10 cellular contexts compared by ENCODE assay signal in genomic region chr9:127963359-127964064, GRCh38. TPM values are rescaled to one million over a fixed set of nuclear protein-coding genes. Genes with fewer than 3 reads are reported as not detected.
DNase-seq lines count a peak whose midpoint lies in the region; ATAC-seq and TF ChIP-seq lines count a peak whose summit lies in the region.
"Had no signal": no experiment of that assay in that cellular context is flagged by ENCODE, and none has a peak within 500 bp of the region (broad histone marks: within the 10 kb centered on the region; RNA-seq: fewer than 3 reads in every experiment).

No MANE protein-coding gene starts in this region.

- H3K9me3 ChIP-seq in thymus (ENCODE audit: control insufficient read depth), result no peaks in the 10 kb centered on the region

- H3K36me3 Mint-ChIP-seq in activated T-cell treated with anti-CD3 and anti-CD28 coated beads, Interleukin-2, amount 50 U/mL, for 4 hours (ENCODE audit: insufficient read depth), result peaks cover 10% of the 10 kb centered on the region
- peaks cover 10% of the 10 kb centered on the region for H3K36me3 Mint-ChIP-seq in activated naive CD4-positive, alpha-beta T cell treated with anti-CD3 and anti-CD28 coated beads, Interleukin-2, amount 50 U/mL, for 24 hours
- H3K36me3 Mint-ChIP-seq in memory B cell, result peaks cover 20% of the 10 kb centered on the region

- H3K4me1 ChIP-seq in thymus (ENCODE audit: control insufficient read depth, insufficient read depth, low read length), result peaks cover 45% of the 10 kb centered on the region

- H3K4me3 Mint-ChIP-seq in activated T-cell treated with anti-CD3 and anti-CD28 coated beads, Interleukin-2, amount 50 U/mL, for 4 hours, result peak overlapping the region; percentile 52
- peak overlapping the region; percentile 78 for H3K4me3 Mint-ChIP-seq in activated naive CD4-positive, alpha-beta T cell treated with anti-CD3 and anti-CD28 coated beads, Interleukin-2, amount 50 U/mL, for 24 hours
- peak overlapping the region; percentile 53 for H3K4me3 Mint-ChIP-seq in memory B cell

- H3K27ac Mint-ChIP-seq in activated naive CD4-positive, alpha-beta T cell treated with anti-CD3 and anti-CD28 coated beads, Interleukin-2, amount 50 U/mL, for 24 hours, result peak overlapping the region; percentile 99
- H3K27ac Mint-ChIP-seq in memory B cell, result peak overlapping the region; percentile 88

- TF ChIP-seq CTCF in foreskin fibroblast (IDR thresholded peaks at IDR 0.05; ENCODE audit: low read depth, low read length), result no peak

- no peak for DNase-seq in activated T-cell treated with anti-CD3 and anti-CD28 coated beads, Interleukin-2, amount 50 U/mL, for 4 hours
- no peak for DNase-seq in activated T-cell treated with anti-CD3 and anti-CD28 coated beads, Interleukin-2, amount 50 U/mL, for 48 hours
- no peak for DNase-seq in memory B cell (ENCODE audit: low spot score in 2 of 2)
- DNase-seq in foreskin fibroblast, result no peak
- no peak for DNase-seq in DMS53 (lab: John Stamatoyannopoulos, UW)
- no peak for DNase-seq in NCI-H2171 treated with DMSO at 0.1 percent for 48 hours (lab: John Stamatoyannopoulos, UW)
- DNase-seq: AML-193, NCI-H1436 treated with DMSO at 0.1 percent for 48 hours had no signal

- peak overlapping the region; percentile 67 for H3K27ac ChIP-seq in thymus (ENCODE audit: low read depth)

- no peaks in the 10 kb centered on the region for H3K27me3 ChIP-seq in thymus (ENCODE audit: control insufficient read depth, insufficient read depth)

- no peaks in the 10 kb centered on the region for H3K27me3 Mint-ChIP-seq in activated T-cell treated with anti-CD3 and anti-CD28 coated beads, Interleukin-2, amount 50 U/mL, for 4 hours (ENCODE audit: low read depth)
- H3K27me3 Mint-ChIP-seq in activated naive CD4-positive, alpha-beta T cell treated with anti-CD3 and anti-CD28 coated beads, Interleukin-2, amount 50 U/mL, for 24 hours, result no peaks in the 10 kb centered on the region
- H3K27me3 Mint-ChIP-seq in memory B cell, result no peaks in the 10 kb centered on the region

- H3K9me3 Mint-ChIP-seq in activated T-cell treated with anti-CD3 and anti-CD28 coated beads, Interleukin-2, amount 50 U/mL, for 4 hours, result no peaks in the 10 kb centered on the region
- H3K9me3 Mint-ChIP-seq in activated naive CD4-positive, alpha-beta T cell treated with anti-CD3 and anti-CD28 coated beads, Interleukin-2, amount 50 U/mL, for 24 hours, result no peaks in the 10 kb centered on the region
- peaks cover 2% of the 10 kb centered on the region for H3K9me3 Mint-ChIP-seq in memory B cell

- peak; percentile 15 to 23 for ATAC-seq in activated T-cell treated with anti-CD3 and anti-CD28 coated beads, Interleukin-2, amount 50 U/mL, for 4 hours
- ATAC-seq in memory B cell (ENCODE audit: low read depth), result peak; percentile 13

- H3K4me3 ChIP-seq in thymus (ENCODE audit: low read length) (no peak overlapping the region), foreskin fibroblast (ENCODE audit: low read depth in 1 of 2, low read length in 2 of 2) (no peak overlapping the region)

- WGBS in thymus, result 94% methylated on average over 19 of the region's 19 CpGs

- peaks cover 37% of the 10 kb centered on the region for H3K36me3 ChIP-seq in thymus (ENCODE audit: control insufficient read depth, insufficient read depth)

- H3K4me1 Mint-ChIP-seq in activated T-cell treated with anti-CD3 and anti-CD28 coated beads, Interleukin-2, amount 50 U/mL, for 4 hours (ENCODE audit: low read depth), result peaks cover 98% of the 10 kb centered on the region
- H3K4me1 Mint-ChIP-seq in activated naive CD4-positive, alpha-beta T cell treated with anti-CD3 and anti-CD28 coated beads, Interleukin-2, amount 50 U/mL, for 24 hours, result peaks cover 98% of the 10 kb centered on the region
- peaks cover 87% of the 10 kb centered on the region for H3K4me1 Mint-ChIP-seq in memory B cell

RNA-seq across cellular contexts. Expression of gene EEIG1, which starts 17.3 kb away (rescaled TPM):
- total RNA-seq in activated T-cell treated with anti-CD3 and anti-CD28 coated beads, Interleukin-2, amount 50 U/mL, for 4 hours, result 10 to 100 TPM; 75.5 to 87.3 (median 86.0) TPM
- 51.4 TPM for polyA plus RNA-seq in thymus

RNA-seq across cellular contexts. Expression of gene DPM2, which starts 25.9 kb away (rescaled TPM):
- 10 to 100 TPM; 89.6 to 91.5 (median 89.9) TPM for total RNA-seq in activated T-cell treated with anti-CD3 and anti-CD28 coated beads, Interleukin-2, amount 50 U/mL, for 4 hours
- polyA plus RNA-seq in thymus, result 32.8 TPM

RNA-seq across cellular contexts. Expression of gene PIP5KL1, which starts 32.9 kb away (rescaled TPM):
- total RNA-seq in activated T-cell treated with anti-CD3 and anti-CD28 coated beads, Interleukin-2, amount 50 U/mL, for 4 hours, result 1 to 10 TPM; 2.3 to 3.5 (median 2.8) TPM
- polyA plus RNA-seq in thymus, result 1.2 TPM

RNA-seq across cellular contexts. Expression of gene ST6GALNAC4, which starts 46.7 kb away (rescaled TPM):
- 10 to 100 TPM; 22.0 to 25.7 (median 24.7) TPM for total RNA-seq in activated T-cell treated with anti-CD3 and anti-CD28 coated beads, Interleukin-2, amount 50 U/mL, for 4 hours
- polyA plus RNA-seq in thymus, result 12.8 TPM
